Comparison of ENCODE assay signal across 8 cellular contexts in the genomic region with DNA sequence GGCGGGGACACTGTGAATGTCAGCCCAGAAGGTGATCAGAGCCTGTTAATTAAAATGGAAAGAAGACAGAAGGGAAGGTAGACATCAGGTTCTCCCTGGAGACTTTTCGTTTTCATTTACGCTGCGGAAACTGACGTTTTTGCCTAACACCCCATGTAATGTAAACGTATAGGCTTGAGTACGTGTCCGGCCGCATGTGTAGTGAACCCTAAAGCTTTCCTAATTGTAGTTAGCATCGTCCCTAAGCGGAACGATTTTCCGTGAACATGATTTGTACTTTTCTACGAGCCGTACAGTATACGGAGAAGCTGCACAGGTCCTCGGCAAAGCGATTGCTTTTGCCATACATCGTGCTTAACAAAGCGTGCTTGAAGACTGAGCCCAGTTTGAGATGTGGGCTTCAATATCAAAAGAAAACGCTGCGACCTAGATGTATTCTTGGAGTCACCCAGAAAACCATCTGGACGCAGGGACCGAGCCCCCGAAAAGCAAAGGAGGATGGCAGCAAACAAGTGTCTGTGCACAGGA. TPM values are rescaled to one million over a fixed set of nuclear protein-coding genes. Genes with fewer than 3 reads are reported as not detected.
A peak's percentile ranks its signal among the peaks of the same experiment; 100 is the strongest.
DNase-seq lines count a peak whose midpoint lies in the region; ATAC-seq and TF ChIP-seq lines count a peak whose summit lies in the region.

No MANE protein-coding gene starts in this region.

- H3K36me3 Mint-ChIP-seq in HFFc6 (ENCODE audit: low read depth) = peaks cover 29% of the 10 kb centered on the region

- H3K36me3 ChIP-seq in SK-N-MC (ENCODE audit: insufficient read depth, low read length) = peaks cover 13% of the 10 kb centered on the region
- peaks cover 0 to 36% (median 2%) of the 10 kb centered on the region in 6 donors for H3K36me3 ChIP-seq in spleen

- peaks cover 7% of the 10 kb centered on the region for H3K27me3 Mint-ChIP-seq in HFFc6 (ENCODE audit: insufficient read depth)

- H3K4me1 ChIP-seq in foreskin keratinocyte = peaks cover 10% of the 10 kb centered on the region
- H3K4me1 ChIP-seq in spleen = peaks cover 16 to 57% (median 42%) of the 10 kb centered on the region in 6 donors

- H3K4me3 ChIP-seq in SK-N-MC (peak overlapping the region; percentile 88), spleen (peak overlapping the region; percentile 59 to 92 (median 80))

- 0% methylated on average over 25 of the region's 25 CpGs for WGBS in spleen, 5 donors

- H3K27me3 ChIP-seq in foreskin keratinocyte (no peaks in the 10 kb centered on the region), spleen (replicated peaks in 1 of 7) (no peaks in the 10 kb centered on the region)

- intact Hi-C loops in spleen (cut with DNase I; ENCODE audit: low total_unique reads) = no loop called here

- H3K4me1 Mint-ChIP-seq in HFFc6 (ENCODE audit: low read depth) = peaks cover 72% of the 10 kb centered on the region

- H3K27ac ChIP-seq in SK-N-MC (peak overlapping the region; percentile 51; the same call in 1 of the 2 replicates), foreskin keratinocyte (peak overlapping the region; percentile 61), spleen (peak overlapping the region; percentile 89 to 99 (median 96))

- H3K9me3 ChIP-seq in SK-N-MC (ENCODE audit: low read depth, low read length) = no peaks in the 10 kb centered on the region
- no peaks in the 10 kb centered on the region for H3K9me3 ChIP-seq in spleen

- H3K27ac Mint-ChIP-seq in HFFc6 = peak overlapping the region; percentile 98

- peak overlapping the region; percentile 98 for H3K4me3 Mint-ChIP-seq in HFFc6

- peak; percentile 26 for ATAC-seq in GM18498 (IDR thresholded peaks at IDR 0.05; ENCODE audit: unreplicated experiment)
- peak; percentile 9 for ATAC-seq in foreskin keratinocyte
- no peak for ATAC-seq in HG03175 (IDR thresholded peaks at IDR 0.05; ENCODE audit: unreplicated experiment)

- peak overlapping the region; percentile 95 for H3K9ac ChIP-seq in SK-N-MC (ENCODE audit: insufficient read length)

- TF ChIP-seq CTCF in HFFc6 (IDR thresholded peaks at IDR 0.05) (no peak), foreskin keratinocyte (conservative IDR thresholded peaks at IDR 0.05) (no peak), spleen (IDR thresholded peaks at IDR 0.05 in 8 of 11, conservative IDR thresholded peaks at IDR 0.05 in 3 of 11) (peak in 2 of 11 experiments; percentile 1 to 12)

- DNase-seq in HFFc6 (no peak), SK-N-MC (ENCODE audit: low read depth, low spot score) (no peak), foreskin keratinocyte (no peak), spleen (no peak), NCI-H2107 (lab: John Stamatoyannopoulos, UW) (no peak)
- no peak for DNase-seq in central memory CD4-positive, alpha-beta T cell

- TF ChIP-seq POLR2A in spleen (IDR thresholded peaks at IDR 0.05) = no peak

- H3K9me3 Mint-ChIP-seq in HFFc6 = no peaks in the 10 kb centered on the region

RNA-seq across cellular contexts. Expression of gene TIMM21, which starts 0.3 kb away (rescaled TPM):
- 10 to 100 TPM; 34.1 to 42.4 (median 40.6) TPM for total RNA-seq in HFFc6 (2021; fragmentation: NEBNext Ultra II Directional; extraction: Animal tissue kit (Norgen Biotek cat#: 25700))
- total RNA-seq in foreskin keratinocyte (45.9 and 53.0 TPM in 2 replicates), spleen (10 to 100 TPM; 21.7 to 34.7 (median 24.9) TPM)
- polyA plus RNA-seq in foreskin keratinocyte (59.6 and 76.4 TPM in 2 replicates), spleen (10 to 100 TPM; 13.5 to 17.9 (median 16.8) TPM)

RNA-seq across cellular contexts. Expression of gene FBXO15, which starts 1.0 kb away (rescaled TPM):
- 1 to 10 TPM in 3 of 6 experiments, under 1 TPM in 3; 0.71 to 2.2 (median 1.1) TPM for total RNA-seq in HFFc6 (2021; fragmentation: NEBNext Ultra II Directional; extraction: Animal tissue kit (Norgen Biotek cat#: 25700))
- 0.51 and 0.56 TPM in 2 replicates for total RNA-seq in foreskin keratinocyte
- polyA plus RNA-seq in foreskin keratinocyte = 0.28 and 0.64 TPM in 2 replicates
- total RNA-seq in spleen = 1 to 10 TPM in 2 of 7 donors, under 1 TPM in 5; 0.28 to 1.3 (median 0.77) TPM
- polyA plus RNA-seq in spleen = 1 to 10 TPM; 2.5 to 3.5 (median 3.3) TPM
